ENCODE assay signal across 20 cellular contexts in the genomic region with DNA sequence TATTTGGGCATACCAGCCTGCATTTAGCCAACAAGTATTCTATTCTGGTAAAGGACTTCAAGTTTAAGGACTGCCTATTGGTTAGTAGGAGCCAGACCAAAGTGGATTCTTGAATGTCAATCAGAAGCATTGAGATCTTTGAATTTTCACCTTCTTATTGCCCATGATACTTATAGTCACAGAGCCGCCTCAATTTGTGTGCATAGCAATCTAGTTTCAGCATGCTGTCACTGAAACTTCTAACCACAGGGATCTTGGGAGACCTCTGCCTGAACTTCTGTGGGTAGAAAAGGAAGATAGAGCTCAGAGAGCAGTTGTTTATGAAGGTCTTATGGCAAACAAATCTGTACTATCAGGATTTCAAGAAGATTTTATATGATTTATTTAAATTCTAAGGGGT.
DNase-seq lines count a peak whose midpoint lies in the region; ATAC-seq, FAIRE-seq and TF ChIP-seq lines count a peak whose summit lies in the region.
"Had no signal": no experiment of that assay in that cellular context is flagged by ENCODE, and none has a peak within 500 bp of the region (broad histone marks: within the 10 kb centered on the region; RNA-seq: fewer than 3 reads in every experiment).

No MANE protein-coding gene starts in this region.

- peaks cover 0 to 42% (median 19%) of the 10 kb centered on the region in 3 donors for H3K4me1 ChIP-seq in esophagus squamous epithelium
- H3K4me1 ChIP-seq in osteoblast (ENCODE audit: insufficient read depth, low read length): peaks cover 54% of the 10 kb centered on the region

- ATAC-seq in GM18861 (IDR thresholded peaks at IDR 0.05; ENCODE audit: unreplicated experiment): no peak
- ATAC-seq in HG02763 (IDR thresholded peaks at IDR 0.05; ENCODE audit: unreplicated experiment): no peak
- ATAC-seq in HG02981 (IDR thresholded peaks at IDR 0.05; ENCODE audit: unreplicated experiment): no peak
- ATAC-seq: activated T-cell treated with anti-CD3 and anti-CD28 coated beads, Interleukin-2, amount 50 U/mL, for 4 hours; body of pancreas; left lobe of liver had no signal

- H3K4me3 ChIP-seq in esophagus squamous epithelium (no peak overlapping the region), osteoblast (ENCODE audit: insufficient read depth, low read length) (no peak overlapping the region)
- H3K4me3 ChIP-seq: body of pancreas, neural progenitor cell, PC-9 had no signal

- FAIRE-seq in RCC 7860 (lab: Jason Lieb, UNC): peak; percentile 81
- FAIRE-seq: endothelial cell of umbilical vein had no signal

- no peaks in the 10 kb centered on the region for H3K79me2 ChIP-seq in osteoblast (ENCODE audit: insufficient read depth, low read length)

- peak overlapping the region; percentile 0 for H3K4me2 ChIP-seq in osteoblast (ENCODE audit: insufficient read depth, low read length)
- H3K4me2 ChIP-seq: neural progenitor cell, PC-9 had no signal

- intact Hi-C loops in esophagus squamous epithelium (cut with DNase I): no loop called here

- TF ChIP-seq POLR2A in esophagus squamous epithelium (IDR thresholded peaks at IDR 0.05): no peak

- H3K36me3 ChIP-seq in esophagus squamous epithelium (no peaks in the 10 kb centered on the region), osteoblast (ENCODE audit: insufficient read depth, low read length) (no peaks in the 10 kb centered on the region)
- H3K36me3 ChIP-seq: neural progenitor cell had no signal

- no peaks in the 10 kb centered on the region for H3K27me3 ChIP-seq in esophagus squamous epithelium
- H3K27me3 ChIP-seq in osteoblast (ENCODE audit: insufficient read depth, low read length): no peaks in the 10 kb centered on the region
- H3K27me3 ChIP-seq: body of pancreas, neural progenitor cell had no signal

- peak overlapping the region in 3 of 4 donors; percentile 74 to 87 (median 82) for H3K27ac ChIP-seq in esophagus squamous epithelium
- H3K27ac ChIP-seq in osteoblast (ENCODE audit: low read depth, low read length): peak overlapping the region; percentile 98
- H3K27ac ChIP-seq: body of pancreas, neural progenitor cell had no signal

- WGBS in esophagus squamous epithelium, 2 donors: 70 to 77% methylated on average over 1 of the region's 1 CpG

- H4K20me1 ChIP-seq in osteoblast (ENCODE audit: insufficient read depth, low read length): no peaks in the 10 kb centered on the region

- H3K9me3 ChIP-seq in esophagus squamous epithelium: no peaks in the 10 kb centered on the region
- H3K9me3 ChIP-seq in osteoblast (ENCODE audit: low read depth, low read length): no peaks in the 10 kb centered on the region
- H3K9me3 ChIP-seq: body of pancreas had no signal

- TF ChIP-seq CTCF in esophagus squamous epithelium (IDR thresholded peaks at IDR 0.05): no peak
- no peak for TF ChIP-seq CTCF in osteoblast (IDR thresholded peaks at IDR 0.05; ENCODE audit: extremely low read depth, low read depth, low read length)

- no peak overlapping the region for H2AFZ ChIP-seq in osteoblast (ENCODE audit: low read length)
- H2AFZ ChIP-seq: neural progenitor cell, PC-9 had no signal

- DNase-seq in ELR (ENCODE audit: low read depth) (peak; percentile 47), RCC 7860 (ENCODE audit: low spot score) (peak; percentile 59), esophagus squamous epithelium (lab: John Stamatoyannopoulos, UW) (no peak), osteoblast (ENCODE audit: insufficient read length, low spot score, missing footprints) (no peak), HK-2 (ENCODE audit: unreplicated experiment) (no peak)
- DNase-seq: activated B cell treated with CpG ODN at 0.5 μM for 24 hours; activated naive CD4-positive, alpha-beta T cell treated with anti-CD3 and anti-CD28 coated beads, Interleukin-2, amount 50 U/mL, for 16 hours; activated T-cell treated with anti-CD3 and anti-CD28 coated beads, Interleukin-2, amount 50 U/mL, for 4 hours; body of pancreas; dermis blood vessel endothelial cell; DMS79 treated with DMSO at 0.1 percent for 48 hours; Kasumi-1; PC-9; stimulated activated CD4-positive, alpha-beta T cell treated with anti-CD3 and anti-CD28 coated beads, Interleukin-12 subunit alpha, Interleukin-12 subunit beta, amount 100 ng/mL, for 4 hours had no signal

Comparison
In these comparisons a context has a peak if more than half of its experiments do, and no peak if none do; other contexts are left out.
1. DNase-seq: peak in ELR (single experiment) and RCC 7860 (single experiment); none in esophagus squamous epithelium (single experiment), osteoblast (single experiment) and HK-2 (single experiment).